8 cellular contexts compared by ENCODE assay signal in genomic region chr11:9231848-9232177, GRCh38. TPM values are rescaled to one million over a fixed set of nuclear protein-coding genes. Genes with fewer than 3 reads are reported as not detected.
DNase-seq lines count a peak whose midpoint lies in the region; ATAC-seq, FAIRE-seq and TF ChIP-seq lines count a peak whose summit lies in the region.

No MANE protein-coding gene starts in this region.

- no peak for FAIRE-seq in HepG2 (lab: Jason Lieb, UNC)

- H2AFZ ChIP-seq in HepG2 (ENCODE audit: low read length): no peak overlapping the region

- H3K27ac Mint-ChIP-seq in T-helper 17 cell: peak overlapping the region; percentile 37

- WGBS in liver: 1% methylated on average over 1 of the region's 1 CpG
- 65% methylated on average over 1 of the region's 1 CpG for WGBS in HepG2 (ENCODE audit: low lambda C conversion rate)

- peak overlapping the region; percentile 36 for H3K4me3 Mint-ChIP-seq in T-helper 17 cell

- H3K9me3 ChIP-seq in liver (ENCODE audit: control insufficient read depth in 4 of 4, low read length in 3 of 4): no peaks in the 10 kb centered on the region
- H3K9me3 ChIP-seq in HepG2 (ENCODE audit: low read length): no peaks in the 10 kb centered on the region
- no peaks in the 10 kb centered on the region for H3K9me3 ChIP-seq in T-helper 17 cell (ENCODE audit: control insufficient read depth, low read length, poor library complexity, severe bottlenecking)
- no peaks in the 10 kb centered on the region for H3K9me3 ChIP-seq in colonic mucosa

- no TSS peak for BruUV-seq in HepG2 (replicated peaks; lab: Mats Ljungman, UMichigan)

- intact Hi-C loops in HepG2 (cut with micrococcal nuclease; ENCODE audit: unreplicated experiment): no loop called here
- intact Hi-C loops in colonic mucosa (cut with DNase I): loop anchor here (2.0 kb wide), 1 partner anchor 25 kb away; no protein-coding TSS in a partner anchor

- H3K79me2 ChIP-seq in HepG2 (ENCODE audit: insufficient read depth, low read length): peaks cover 88% of the 10 kb centered on the region

- in situ Hi-C loops in HepG2 (cut with HindIII; ENCODE audit: extremely low pct_ligation_motif_present, low pct_unique_long_range_greater_than_20kb): no loop called here

- TF ChIP-seq RAD21 in liver (IDR thresholded peaks at IDR 0.05) (no peak), HepG2 (CRISPR knock-in tag; IDR thresholded peaks at IDR 0.05) (no peak)

- TF ChIP-seq CTCF in liver (IDR thresholded peaks at IDR 0.05; ENCODE audit: low read depth, low read length, missing input control) (no peak), HepG2 (CRISPR knock-in tag; IDR thresholded peaks at IDR 0.05) (no peak), colonic mucosa (IDR thresholded peaks at IDR 0.05) (no peak)

- CTCF ChIA-PET in HepG2 (lab: Yijun Ruan, JAX; ENCODE audit: low intra/inter-chr PET ratio, low total read pairs): no interaction called here

- H3K4me3 ChIP-seq in liver (ENCODE audit: low read depth in 1 of 3, low read length in 3 of 3) (no peak overlapping the region), HepG2 (replicated peaks in 1 of 3; ENCODE audit: insufficient read depth in 1 of 3, low read depth in 2 of 3, low read length in 3 of 3) (no peak overlapping the region), skin epidermis (peak overlapping the region in 1 of 7 experiments; percentile 16), colonic mucosa (no peak overlapping the region)

- DNase-seq in HepG2 (ENCODE audit: low spot score) (no peak), T-helper 17 cell (no peak), globus pallidus (ENCODE audit: low spot score) (peak; percentile 96), colonic mucosa (no peak)
- no peak for DNase-seq in stimulated activated CD4-positive, alpha-beta T cell treated with anti-CD3 and anti-CD28 coated beads, Interleukin-4, amount 100 ng/mL, for 1 hour

- H3K4me2 ChIP-seq in HepG2 (ENCODE audit: low read depth, low read length): no peak overlapping the region

- H4K20me1 ChIP-seq in HepG2 (ENCODE audit: insufficient read depth, low read length): peaks cover 31% of the 10 kb centered on the region

- H3K36me3 ChIP-seq in liver (ENCODE audit: control insufficient read depth in 4 of 4, insufficient read depth in 3 of 4, low read depth in 1 of 4, low read length in 3 of 4) (no peaks in the 10 kb centered on the region), HepG2 (replicated peaks in 1 of 2; ENCODE audit: control insufficient read depth in 1 of 2, insufficient read depth in 2 of 2, low read length in 2 of 2) (no peaks in the 10 kb centered on the region; a peak in 1 of 5 replicates), colonic mucosa (no peaks in the 10 kb centered on the region)

- H3K4me1 ChIP-seq in liver (ENCODE audit: control insufficient read depth in 4 of 4, insufficient read depth in 4 of 4, low read length in 3 of 4) (peaks cover 0 to 18% (median 7%) of the 10 kb centered on the region in 4 donors), HepG2 (ENCODE audit: insufficient read depth, low read length) (peaks cover 24% of the 10 kb centered on the region), colonic mucosa (no peaks in the 10 kb centered on the region)

- TF ChIP-seq EP300 in HepG2 (IDR thresholded peaks at IDR 0.05; ENCODE audit: low read depth in 2 of 2, low read length in 2 of 2): no peak
- TF ChIP-seq EP300 in HepG2 (CRISPR knock-in tag; IDR thresholded peaks at IDR 0.05; ENCODE audit: borderline replicate concordance): no peak

- POLR2A ChIA-PET in HepG2 (lab: Yijun Ruan, JAX): no interaction called here

- H3K36me3 Mint-ChIP-seq in T-helper 17 cell (ENCODE audit: low read depth): no peaks in the 10 kb centered on the region

- H3K27ac ChIP-seq in liver (ENCODE audit: low read depth in 1 of 2, low read length in 2 of 2) (peak overlapping the region; percentile 62 to 65), HepG2 (ENCODE audit: extremely low read length, insufficient read depth, low read length) (no peak overlapping the region), skin epidermis (peak overlapping the region in 12 of 21 experiments; percentile 11 to 74 (median 66)), colonic mucosa (no peak overlapping the region)

- H3K27me3 ChIP-seq in liver (ENCODE audit: control insufficient read depth in 4 of 4, insufficient read depth in 4 of 4, low read length in 3 of 4) (no peaks in the 10 kb centered on the region), HepG2 (ENCODE audit: control insufficient read depth in 1 of 2, insufficient read depth in 2 of 2, low read length in 2 of 2) (no peaks in the 10 kb centered on the region), colonic mucosa (no peaks in the 10 kb centered on the region)

- ATAC-seq in HepG2 (no peak), T-helper 17 cell (peak; percentile 37), HG02798 (IDR thresholded peaks at IDR 0.05; ENCODE audit: poor library complexity, unreplicated experiment) (no peak)

- H3K4me1 Mint-ChIP-seq in T-helper 17 cell: peaks cover 27% of the 10 kb centered on the region

- TF ChIP-seq POLR2A in HepG2 (IDR thresholded peaks at IDR 0.05; ENCODE audit: insufficient read depth in 1 of 2, low read depth in 2 of 2, low read length in 2 of 2): no peak

- no peaks in the 10 kb centered on the region for H3K27me3 Mint-ChIP-seq in T-helper 17 cell

- H3K9ac ChIP-seq in liver (ENCODE audit: low read depth in 1 of 2, low read length in 2 of 2) (peak overlapping the region; percentile 32 to 66), HepG2 (ENCODE audit: insufficient read depth, low read depth, low read length) (no peak overlapping the region), colonic mucosa (ENCODE audit: low read depth in 2 of 2, low read length in 2 of 2) (no peak overlapping the region)

TF ChIP-seq in liver, 16 proteins besides CTCF, POLR2A, EP300 and RAD21:
- TF ChIP-seq YY1 (IDR thresholded peaks at IDR 0.05) (peak; percentile 53), FOXA1 (IDR thresholded peaks at IDR 0.05) (no peak)

TF ChIP-seq in HepG2, 621 proteins besides CTCF, POLR2A, EP300 and RAD21 (continues in another document):
- TF ChIP-seq NCOR1 (IDR thresholded peaks at IDR 0.05; ENCODE audit: borderline replicate concordance, low read length): no peak
- no peak for TF ChIP-seq EEA1 (CRISPR knock-in tag; IDR thresholded peaks at IDR 0.05; ENCODE audit: borderline replicate concordance)
- no peak for TF ChIP-seq LCORL (IDR thresholded peaks at IDR 0.05)
- TF ChIP-seq LCORL (CRISPR knock-in tag; IDR thresholded peaks at IDR 0.05): no peak
- TF ChIP-seq ZBTB7A (CRISPR knock-in tag; IDR thresholded peaks at IDR 0.05): no peak
- TF ChIP-seq MAF1 (CRISPR knock-in tag; IDR thresholded peaks at IDR 0.05; ENCODE audit: borderline replicate concordance): no peak
- no peak for TF ChIP-seq SMYD3 (CRISPR knock-in tag; IDR thresholded peaks at IDR 0.05)
- no peak for TF ChIP-seq MAX (IDR thresholded peaks at IDR 0.05)
- TF ChIP-seq MIXL1 (CRISPR knock-in tag; IDR thresholded peaks at IDR 0.05): no peak
- TF ChIP-seq NFIC (IDR thresholded peaks at IDR 0.05; ENCODE audit: low read length): no peak
- TF ChIP-seq RELA (CRISPR knock-in tag; IDR thresholded peaks at IDR 0.05): no peak
- no peak for TF ChIP-seq SNAPC2 (CRISPR knock-in tag; IDR thresholded peaks at IDR 0.05)

RNA-seq across cellular contexts. Expression of gene DENND5A, which starts 33.3 kb away (rescaled TPM):
- 10 to 100 TPM; 23.9 to 45.8 TPM for total RNA-seq in liver
- polyA plus RNA-seq in liver: 10 to 100 TPM in 1 of 2 donors, 1 to 10 TPM in 1; 7.9 to 12.5 TPM
- 57.7 and 63.3 TPM in 2 replicates for total RNA-seq in HepG2 (2016; rRNA removed; fragmentation: Illumina TruSeq; extraction: Trizol)
- total RNA-seq in HepG2 (2016; cell fraction: cytosol; rRNA removed; fragmentation: Illumina TruSeq; extraction: Trizol; ENCODE audit: low read depth): 50.7 and 55.3 TPM in 2 replicates
- total RNA-seq in HepG2 (2016; cell fraction: insoluble cytoplasmic fraction; rRNA removed; fragmentation: Illumina TruSeq; extraction: Trizol): 49.9 and 57.0 TPM in 2 replicates
- 72.0 and 73.6 TPM in 2 replicates for total RNA-seq in HepG2 (2016; cell fraction: membrane; rRNA removed; fragmentation: Illumina TruSeq; extraction: Trizol)
- 57.7 and 69.2 TPM in 2 replicates for total RNA-seq in HepG2 (2016; cell fraction: nucleus; rRNA removed; fragmentation: Illumina TruSeq; extraction: Trizol)
- polyA plus RNA-seq in HepG2 (2011; rRNA removed): 145 and 158 TPM in 2 replicates
- 107 and 120 TPM in 2 replicates for polyA plus RNA-seq in HepG2 (2011; cell fraction: cytosol; rRNA removed)
- 235 and 247 TPM in 2 replicates for polyA plus RNA-seq in HepG2 (2011; cell fraction: nucleus; rRNA removed)
- polyA plus RNA-seq in HepG2 (2012): 46.6 and 55.7 TPM in 2 replicates
- 9.6 and 10.6 TPM in 2 replicates for polyA plus RNA-seq in HepG2 (2016; cell fraction: cytosol; fragmentation: Illumina TruSeq; extraction: Trizol; ENCODE audit: low read depth)
- polyA plus RNA-seq in HepG2 (2016; cell fraction: insoluble cytoplasmic fraction; fragmentation: Illumina TruSeq; extraction: Trizol; ENCODE audit: low read depth): 47.8 and 51.4 TPM in 2 replicates
- polyA plus RNA-seq in HepG2 (2016; cell fraction: membrane; fragmentation: Illumina TruSeq; extraction: Trizol; ENCODE audit: low read depth): 34.7 and 37.8 TPM in 2 replicates
- 69.5 and 73.3 TPM in 2 replicates for polyA plus RNA-seq in HepG2 (2016; cell fraction: nucleus; fragmentation: Illumina TruSeq; extraction: Trizol; ENCODE audit: insufficient read depth, low read depth)
- 364 and 452 TPM in 2 replicates for polyA minus RNA-seq in HepG2 (2011; rRNA and poly(A)+ RNA removed; ENCODE audit: low replicate concordance)
- 57.6 and 73.9 TPM in 2 replicates for polyA minus RNA-seq in HepG2 (2011; cell fraction: cytosol; rRNA and poly(A)+ RNA removed)
- polyA minus RNA-seq in HepG2 (2011; cell fraction: nucleus; rRNA and poly(A)+ RNA removed): 178 and 232 TPM in 2 replicates
- 10 to 100 TPM; 66.3 to 96.5 TPM for total RNA-seq in T-helper 17 cell
- total RNA-seq in colonic mucosa: 10 to 100 TPM in 1 of 2 donors, 1 to 10 TPM in 1; 7.0 to 24.8 TPM

Comparison
In these comparisons a context has a peak if more than half of its experiments do, and no peak if none do; other contexts are left out.
1. H3K27ac ChIP-seq: peak in liver (2 of 2) and skin epidermis (12 of 21); none in HepG2 (single experiment) and colonic mucosa (single experiment).
2. H3K9ac ChIP-seq: peak in liver (2 of 2); none in HepG2 (single experiment) and colonic mucosa (0 of 2).